In the genomic region with DNA sequence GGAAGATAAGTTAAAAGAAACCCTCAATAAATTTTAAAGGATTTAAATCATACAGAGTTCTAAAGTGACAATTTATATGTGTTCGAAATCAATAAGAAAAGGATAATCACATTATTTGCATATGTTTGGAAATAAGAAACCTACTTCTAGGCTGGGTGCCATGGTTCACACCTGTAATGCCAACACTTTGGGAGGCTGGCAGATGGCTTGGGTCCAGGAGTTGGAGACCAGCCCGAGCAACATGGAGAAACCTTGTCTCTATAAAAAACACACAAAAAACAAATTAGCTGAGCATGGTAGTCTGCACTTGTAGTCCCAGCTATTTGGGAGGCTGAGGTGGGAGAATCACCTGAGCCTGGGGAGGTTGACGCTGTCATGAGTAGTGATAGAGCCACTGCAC, we compare ENCODE assay signal across 25 cellular contexts.
DNase-seq lines count a peak whose midpoint lies in the region; ATAC-seq and FAIRE-seq lines count a peak whose summit lies in the region.
"Had no signal": no experiment of that assay in that cellular context is flagged by ENCODE, and none has a peak within 500 bp of the region (broad histone marks: within the 10 kb centered on the region; RNA-seq: fewer than 3 reads in every experiment).

No MANE protein-coding gene starts in this region.

- no peak for ATAC-seq in HG02571 (IDR thresholded peaks at IDR 0.05; ENCODE audit: unreplicated experiment)
- ATAC-seq: K562 had no signal

- FAIRE-seq in RCC 7860 (lab: Jason Lieb, UNC) = no peak
- FAIRE-seq: HTR-8/SVneo, K562 had no signal

- peak; percentile 18 for DNase-seq in NCI-H1092 treated with DMSO at 0.1 percent for 48 hours (lab: John Stamatoyannopoulos, UW)
- no peak for DNase-seq in NCI-H1092 (lab: John Stamatoyannopoulos, UW)
- DNase-seq in NCI-H2171 (lab: John Stamatoyannopoulos, UW) = peak; percentile 13
- peak; percentile 55 for DNase-seq in cerebellar cortex (ENCODE audit: low spot score)
- DNase-seq in activated gamma-delta T cell treated with Interleukin-2 at 50 U/mL for 16 hours = no peak
- no peak for DNase-seq in RCC 7860 (ENCODE audit: low spot score)
- DNase-seq: 8988T, ACHN, DMS53, GM23248, H9, Kasumi-1, MV-4-11, NCI-H1417 treated with DMSO at 0.1 percent for 48 hours, NCI-H1694 treated with DMSO at 0.1 percent for 48 hours, NCI-H2107, NCI-H226, NCI-H510A, NCI-H748 treated with DMSO at 0.1 percent for 48 hours, PC-9, Right ventricle myocardium superior, RPMI8226 had no signal

Comparison
In these comparisons a context has a peak if more than half of its experiments do, and no peak if none do; other contexts are left out.
1. DNase-seq: peak in NCI-H1092 treated with DMSO at 0.1 percent for 48 hours (single experiment), NCI-H2171 (single experiment) and cerebellar cortex (single experiment); none in NCI-H1092 (single experiment), activated gamma-delta T cell treated with Interleukin-2 at 50 U/mL for 16 hours (single experiment) and RCC 7860 (single experiment).